ENCODE assay signal across 22 cellular contexts in genomic region chr6:110041149-110041548, GRCh38.
A peak's percentile ranks its signal among the peaks of the same experiment; 100 is the strongest.
DNase-seq lines count a peak whose midpoint lies in the region; ATAC-seq and TF ChIP-seq lines count a peak whose summit lies in the region.
"Had no signal": no experiment of that assay in that cellular context is flagged by ENCODE, and none has a peak within 500 bp of the region (broad histone marks: within the 10 kb centered on the region; RNA-seq: fewer than 3 reads in every experiment).

No MANE protein-coding gene starts in this region.

- no peaks in the 10 kb centered on the region for H3K36me3 ChIP-seq in lower lobe of right lung
- H3K36me3 ChIP-seq: pancreas had no signal

- peaks cover 10% of the 10 kb centered on the region for H3K4me1 ChIP-seq in lower lobe of right lung
- H3K4me1 ChIP-seq: pancreas had no signal

- peak overlapping the region; percentile 5 for H3K4me3 Mint-ChIP-seq in activated naive CD4-positive, alpha-beta T cell treated with anti-CD3 and anti-CD28 coated beads, Interleukin-2, amount 10 ng/mL, durations not matched to agents 7 days and 5 days
- no peak overlapping the region for H3K4me3 Mint-ChIP-seq in T-helper 17 cell
- no peak overlapping the region for H3K4me3 Mint-ChIP-seq in stimulated activated naive B cell treated with anti-CD40 and anti-IgM and Interleukin-4, amounts not matched to agents 10 μg/mL and 1 μg/mL and 100 μg/mL, for 72 hours
- H3K4me3 Mint-ChIP-seq: CD14-positive monocyte, nephron, type B pancreatic cell had no signal

- no peaks in the 10 kb centered on the region for H3K36me3 Mint-ChIP-seq in activated naive CD4-positive, alpha-beta T cell treated with anti-CD3 and anti-CD28 coated beads, Interleukin-2, amount 10 ng/mL, durations not matched to agents 7 days and 5 days
- no peaks in the 10 kb centered on the region for H3K36me3 Mint-ChIP-seq in T-helper 17 cell (ENCODE audit: low read depth)
- no peaks in the 10 kb centered on the region for H3K36me3 Mint-ChIP-seq in stimulated activated naive B cell treated with anti-CD40 and anti-IgM and Interleukin-4, amounts not matched to agents 10 μg/mL and 1 μg/mL and 100 μg/mL, for 72 hours
- H3K36me3 Mint-ChIP-seq: CD14-positive monocyte, type B pancreatic cell had no signal

- H3K4me1 Mint-ChIP-seq in activated naive CD4-positive, alpha-beta T cell treated with anti-CD3 and anti-CD28 coated beads, Interleukin-2, amount 10 ng/mL, durations not matched to agents 7 days and 5 days = peaks cover 20% of the 10 kb centered on the region
- H3K4me1 Mint-ChIP-seq in T-helper 17 cell = peaks cover 13% of the 10 kb centered on the region
- H3K4me1 Mint-ChIP-seq in stimulated activated naive B cell treated with anti-CD40 and anti-IgM and Interleukin-4, amounts not matched to agents 10 μg/mL and 1 μg/mL and 100 μg/mL, for 72 hours = peaks cover 11 to 24% of the 10 kb centered on the region in 2 donors

- H3K27ac Mint-ChIP-seq in activated naive CD4-positive, alpha-beta T cell treated with anti-CD3 and anti-CD28 coated beads, Interleukin-2, amount 10 ng/mL, durations not matched to agents 7 days and 5 days = no peak overlapping the region
- H3K27ac Mint-ChIP-seq in T-helper 17 cell = peak overlapping the region; percentile 56
- H3K27ac Mint-ChIP-seq in stimulated activated naive B cell treated with anti-CD40 and anti-IgM and Interleukin-4, amounts not matched to agents 10 μg/mL and 1 μg/mL and 100 μg/mL, for 72 hours = peak overlapping the region; percentile 76
- H3K27ac Mint-ChIP-seq: nephron, type B pancreatic cell had no signal

- H3K27ac ChIP-seq in lower lobe of right lung = no peak overlapping the region
- H3K27ac ChIP-seq: pancreas had no signal

- TF ChIP-seq CTCF in fibroblast of villous mesenchyme (IDR thresholded peaks at IDR 0.05; ENCODE audit: insufficient read depth, low read depth, low read length) (no peak), lower lobe of right lung (IDR thresholded peaks at IDR 0.05) (no peak)

- ATAC-seq in T-helper 17 cell = no peak
- no peak for ATAC-seq in stimulated activated naive B cell treated with anti-CD40 and anti-IgM and Interleukin-4, amounts not matched to agents 10 μg/mL and 1 μg/mL and 100 μg/mL, for 72 hours (replicated peaks)
- ATAC-seq in GM21423 (IDR thresholded peaks at IDR 0.05; ENCODE audit: unreplicated experiment) = no peak
- no peak for ATAC-seq in lower lobe of right lung
- ATAC-seq: Panc1, pancreas, right cardiac atrium had no signal

- H3K27me3 ChIP-seq in lower lobe of right lung (ENCODE audit: low read depth) = no peaks in the 10 kb centered on the region
- H3K27me3 ChIP-seq: pancreas had no signal

- CTCF ChIA-PET in activated naive CD4-positive, alpha-beta T cell treated with anti-CD3 and anti-CD28 coated beads, Interleukin-2, amount 10 ng/mL, durations not matched to agents 7 days and 5 days (lab: Charles Lee) = interaction anchor here (0.6 to 9.7 kb wide), 4 partner anchors 13 to 841 kb away, joined by 3 to 225 read pairs (median 41); no protein-coding TSS in a partner anchor

- H3K4me3 ChIP-seq in fibroblast of villous mesenchyme (ENCODE audit: low read depth, low read length) (no peak overlapping the region), lower lobe of right lung (no peak overlapping the region)
- H3K4me3 ChIP-seq: pancreas had no signal

- H3K9me3 Mint-ChIP-seq in activated naive CD4-positive, alpha-beta T cell treated with anti-CD3 and anti-CD28 coated beads, Interleukin-2, amount 10 ng/mL, durations not matched to agents 7 days and 5 days = no peaks in the 10 kb centered on the region
- no peaks in the 10 kb centered on the region for H3K9me3 Mint-ChIP-seq in stimulated activated naive B cell treated with anti-CD40 and anti-IgM and Interleukin-4, amounts not matched to agents 10 μg/mL and 1 μg/mL and 100 μg/mL, for 72 hours
- H3K9me3 Mint-ChIP-seq: type B pancreatic cell had no signal

- H3K9me3 ChIP-seq in T-helper 17 cell (ENCODE audit: control insufficient read depth, low read length, poor library complexity, severe bottlenecking) = no peaks in the 10 kb centered on the region
- no peaks in the 10 kb centered on the region for H3K9me3 ChIP-seq in lower lobe of right lung
- H3K9me3 ChIP-seq: pancreas had no signal

- H3K27me3 Mint-ChIP-seq in activated naive CD4-positive, alpha-beta T cell treated with anti-CD3 and anti-CD28 coated beads, Interleukin-2, amount 10 ng/mL, durations not matched to agents 7 days and 5 days = peaks cover 3% of the 10 kb centered on the region
- peaks cover 5% of the 10 kb centered on the region for H3K27me3 Mint-ChIP-seq in T-helper 17 cell
- no peaks in the 10 kb centered on the region for H3K27me3 Mint-ChIP-seq in stimulated activated naive B cell treated with anti-CD40 and anti-IgM and Interleukin-4, amounts not matched to agents 10 μg/mL and 1 μg/mL and 100 μg/mL, for 72 hours
- H3K27me3 Mint-ChIP-seq: type B pancreatic cell had no signal

- intact Hi-C loops in lower lobe of right lung (cut with DNase I) = no loop called here

- DNase-seq in activated naive CD4-positive, alpha-beta T cell treated with anti-CD3 and anti-CD28 coated beads, Interleukin-2, amount 10 ng/mL, durations not matched to agents 7 days and 5 days = no peak
- no peak for DNase-seq in activated naive CD4-positive, alpha-beta T cell (lab: John Stamatoyannopoulos, UW)
- no peak for DNase-seq in T-helper 17 cell
- DNase-seq in fibroblast of villous mesenchyme (ENCODE audit: low read depth) = peak; percentile 34
- DNase-seq in stimulated activated naive B cell treated with anti-CD40 and anti-IgM and Interleukin-4, amounts not matched to agents 10 μg/mL and 1 μg/mL and 100 μg/mL, for 72 hours = no peak
- no peak for DNase-seq in T-helper 9 cell
- no peak for DNase-seq in lower lobe of right lung
- DNase-seq: cerebellar nuclear complex; DMS53; effector CD8-positive, alpha-beta T cell; GF-D8; mesenchymal stem cell; NCI-H2081 treated with DMSO at 0.1 percent for 48 hours; NCI-H510A; pancreas; right cardiac atrium; stimulated activated CD4-positive, alpha-beta T cell treated with anti-CD3 and anti-CD28 coated beads, Interleukin-12 subunit alpha, Interleukin-12 subunit beta, amount 100 ng/mL, for 4 hours had no signal
